ENCODE assay signal across 8 cellular contexts in the genomic region with DNA sequence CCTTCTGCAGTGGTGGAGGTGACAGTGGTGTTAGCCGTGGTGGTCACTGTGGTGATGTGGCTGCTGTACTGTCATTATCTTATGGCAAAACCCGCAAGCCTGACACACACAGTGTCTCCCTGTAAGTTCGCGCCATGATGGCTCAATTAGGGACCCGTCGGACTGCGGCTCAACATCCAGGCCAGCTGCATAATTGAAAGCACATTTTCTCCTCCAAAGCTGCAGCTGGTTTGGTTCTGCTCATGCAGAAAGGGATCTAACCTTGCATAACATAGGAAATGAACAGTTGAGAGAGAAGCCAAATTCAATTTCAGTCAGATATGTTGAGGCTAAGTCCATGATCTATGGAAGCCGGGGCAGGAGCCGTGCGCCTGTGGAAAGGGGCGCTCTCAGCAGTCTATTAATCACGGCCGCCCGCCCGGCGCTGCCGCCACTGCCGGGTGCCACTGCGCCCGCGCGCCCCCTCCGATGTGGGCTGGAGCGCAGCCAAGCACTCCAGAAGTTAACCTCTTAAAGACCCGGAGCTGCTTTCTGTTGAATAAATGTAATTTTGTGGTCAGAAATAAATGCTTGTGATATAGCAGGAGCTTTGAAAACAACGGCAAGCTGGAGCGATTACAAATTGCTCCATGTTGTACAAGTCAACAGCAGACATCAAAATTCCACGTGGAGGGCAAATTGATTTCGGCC.
DNase-seq lines count a peak whose midpoint lies in the region; ATAC-seq and TF ChIP-seq lines count a peak whose summit lies in the region.

No MANE protein-coding gene starts in this region.

- H3K4me3 Mint-ChIP-seq in chondrocyte (ENCODE audit: unreplicated experiment): peak overlapping the region; percentile 51
- no peak overlapping the region for H3K4me3 Mint-ChIP-seq in T-helper 2 cell treated with Interferon-gamma antibody and Interleukin-4, amounts not matched to agents 5 μg/mL and 100 μg/mL, for 36 hours

- H3K27me3 Mint-ChIP-seq in chondrocyte (ENCODE audit: low read depth): no peaks in the 10 kb centered on the region
- H3K27me3 Mint-ChIP-seq in T-helper 2 cell treated with Interferon-gamma antibody and Interleukin-4, amounts not matched to agents 5 μg/mL and 100 μg/mL, for 36 hours (ENCODE audit: low read depth): no peaks in the 10 kb centered on the region

- peak; percentile 13 for TF ChIP-seq CTCF in chondrocyte (IDR thresholded peaks at IDR 0.05)

- peaks cover 4% of the 10 kb centered on the region for H3K36me3 Mint-ChIP-seq in chondrocyte (ENCODE audit: low read depth)
- no peaks in the 10 kb centered on the region for H3K36me3 Mint-ChIP-seq in T-helper 2 cell treated with Interferon-gamma antibody and Interleukin-4, amounts not matched to agents 5 μg/mL and 100 μg/mL, for 36 hours (ENCODE audit: low read depth)

- H3K27ac Mint-ChIP-seq in chondrocyte (ENCODE audit: unreplicated experiment): peak overlapping the region; percentile 63
- H3K27ac Mint-ChIP-seq in T-helper 2 cell treated with Interferon-gamma antibody and Interleukin-4, amounts not matched to agents 5 μg/mL and 100 μg/mL, for 36 hours: no peak overlapping the region

- no peaks in the 10 kb centered on the region for H3K9me3 Mint-ChIP-seq in chondrocyte (ENCODE audit: low read depth)
- H3K9me3 Mint-ChIP-seq in T-helper 2 cell treated with Interferon-gamma antibody and Interleukin-4, amounts not matched to agents 5 μg/mL and 100 μg/mL, for 36 hours: no peaks in the 10 kb centered on the region

- ATAC-seq in HG03521 (IDR thresholded peaks at IDR 0.05; ENCODE audit: unreplicated experiment) (no peak), GM19455 (IDR thresholded peaks at IDR 0.05; ENCODE audit: unreplicated experiment) (no peak)

- peaks cover 42% of the 10 kb centered on the region for H3K4me1 Mint-ChIP-seq in chondrocyte (ENCODE audit: low read depth)
- no peaks in the 10 kb centered on the region for H3K4me1 Mint-ChIP-seq in T-helper 2 cell treated with Interferon-gamma antibody and Interleukin-4, amounts not matched to agents 5 μg/mL and 100 μg/mL, for 36 hours (ENCODE audit: low read depth)

- DNase-seq in COR-L47 (lab: John Stamatoyannopoulos, UW) (peak; percentile 75), NCI-H2081 (lab: John Stamatoyannopoulos, UW) (peak; percentile 58 to 84), chondrocyte (ENCODE audit: low spot score) (peak; percentile 81), myocyte (ENCODE audit: low read depth) (peak; percentile 64)
- DNase-seq in T-helper 2 cell treated with Interferon-gamma antibody and Interleukin-4, amounts not matched to agents 5 μg/mL and 100 μg/mL, for 36 hours (ENCODE audit: low spot score): no peak
- no peak for DNase-seq in activated CD4-positive, CD25-positive, alpha-beta regulatory T cell (lab: John Stamatoyannopoulos, UW)

Comparison
In these comparisons a context has a peak if more than half of its experiments do, and no peak if none do; other contexts are left out.
1. DNase-seq: peak in COR-L47 (single experiment), NCI-H2081 (2 of 2), chondrocyte (single experiment) and myocyte (single experiment); none in T-helper 2 cell treated with Interferon-gamma antibody and Interleukin-4, amounts not matched to agents 5 μg/mL and 100 μg/mL, for 36 hours (single experiment) and activated CD4-positive, CD25-positive, alpha-beta regulatory T cell (0 of 4).